ENCODE assay signal across 1 cellular context in genomic region chr14:99660794-99661193, GRCh38.
TF ChIP-seq lines count a peak whose summit lies in the region.

No MANE protein-coding gene starts in this region.

TF ChIP-seq in H1, 55 proteins besides CTCF, POLR2A, EP300 and RAD21:
- TF ChIP-seq JUND (IDR thresholded peaks at IDR 0.05; ENCODE audit: low read length), result peak; percentile 45; the same call in 1 of the 2 replicates
- TF ChIP-seq TCF12 (IDR thresholded peaks at IDR 0.05; ENCODE audit: low read depth, low read length), result no peak
- TF ChIP-seq SP4 (IDR thresholded peaks at IDR 0.05; ENCODE audit: low read length), result no peak
- TF ChIP-seq KDM1A (IDR thresholded peaks at IDR 0.05; ENCODE audit: borderline replicate concordance, low read length), result peak; percentile 21; the same call in 1 of the 2 replicates
- no peak for TF ChIP-seq YY1 (IDR thresholded peaks at IDR 0.05; ENCODE audit: low read depth, low read length)
